ENCODE assay signal across 1 cellular context in genomic region chr7:28853834-28854749, GRCh38.
TF ChIP-seq lines count a peak whose summit lies in the region.

No MANE protein-coding gene starts in this region.

TF ChIP-seq in GM12878, 131 proteins besides CTCF, POLR2A, EP300 and RAD21 (continued from another document and continues in another):
- TF ChIP-seq ZNF592 (IDR thresholded peaks at IDR 0.05), result no peak
- TF ChIP-seq NRF1 (conservative IDR thresholded peaks at IDR 0.05; ENCODE audit: low read depth, low read length), result no peak
- no peak for TF ChIP-seq TAF1 (IDR thresholded peaks at IDR 0.05; ENCODE audit: borderline replicate concordance, low read depth, low read length)
- no peak for TF ChIP-seq ZNF274 (IDR thresholded peaks at IDR 0.05; ENCODE audit: insufficient read depth, insufficient read length)
- no peak for TF ChIP-seq ZNF24 (IDR thresholded peaks at IDR 0.05)
- no peak for TF ChIP-seq NBN (IDR thresholded peaks at IDR 0.05)
- TF ChIP-seq BMI1 (IDR thresholded peaks at IDR 0.05; ENCODE audit: borderline replicate concordance), result 0 out of 2 replicates have a peak, but pooled peaks have one; percentile 8
- TF ChIP-seq HDAC6 (IDR thresholded peaks at IDR 0.05; ENCODE audit: unreplicated experiment), result no peak
- peak; percentile 76; the same call in 1 of the 2 replicates for TF ChIP-seq TCF12 (IDR thresholded peaks at IDR 0.05; ENCODE audit: low read depth, low read length)
- no peak for TF ChIP-seq FOXK2 (IDR thresholded peaks at IDR 0.05)
- TF ChIP-seq MAX (IDR thresholded peaks at IDR 0.05; ENCODE audit: low read depth, low read length), result no peak
- TF ChIP-seq NR2C2 (IDR thresholded peaks at IDR 0.05; ENCODE audit: borderline replicate concordance, control insufficient read depth, insufficient read length, low read depth), result no peak
- 0 out of 2 replicates have a peak, but pooled peaks have one; percentile 11 for TF ChIP-seq BACH1 (IDR thresholded peaks at IDR 0.05; ENCODE audit: borderline replicate concordance)
- TF ChIP-seq RUNX3 (IDR thresholded peaks at IDR 0.05; ENCODE audit: low read length), result 0 out of 2 replicates have a peak, but pooled peaks have one; percentile 2
- TF ChIP-seq SMC3 (IDR thresholded peaks at IDR 0.05; ENCODE audit: borderline replicate concordance, low read length), result peak; percentile 96
- peak; percentile 83 for TF ChIP-seq SMARCA5 (IDR thresholded peaks at IDR 0.05)
- no peak for TF ChIP-seq ZNF217 (IDR thresholded peaks at IDR 0.05)
- no peak for TF ChIP-seq SKIL (IDR thresholded peaks at IDR 0.05; ENCODE audit: low read depth, poor library complexity, severe bottlenecking)
- TF ChIP-seq IKZF2 (IDR thresholded peaks at IDR 0.05), result peak; percentile 42 to 44; a peak in 3 of 4 replicates
- TF ChIP-seq IRF3 (IDR thresholded peaks at IDR 0.05), result no peak
- no peak for TF ChIP-seq CBX3 (IDR thresholded peaks at IDR 0.05; ENCODE audit: borderline replicate concordance, low read depth)
- no peak for TF ChIP-seq JUNB (IDR thresholded peaks at IDR 0.05)
- no peak for TF ChIP-seq ATF2 (IDR thresholded peaks at IDR 0.05; ENCODE audit: low read length)
- no peak for TF ChIP-seq SMAD1 (IDR thresholded peaks at IDR 0.05; ENCODE audit: low read depth, partially characterized antibody)
- TF ChIP-seq SREBF2 (IDR thresholded peaks at IDR 0.05; ENCODE audit: low read length), result no peak
- TF ChIP-seq ZBTB11 (CRISPR knock-in tag; IDR thresholded peaks at IDR 0.05), result no peak
- no peak for TF ChIP-seq ZBTB33 (IDR thresholded peaks at IDR 0.05)
- no peak for TF ChIP-seq SPI1 (IDR thresholded peaks at IDR 0.05; ENCODE audit: borderline replicate concordance, insufficient read depth, low read depth, low read length)
- TF ChIP-seq RCOR1 (conservative IDR thresholded peaks at IDR 0.05; ENCODE audit: low read depth, low read length), result no peak
- no peak for TF ChIP-seq EGR1 (IDR thresholded peaks at IDR 0.05; ENCODE audit: borderline replicate concordance in 1 of 2, low read depth in 2 of 2, low read length in 2 of 2)
- no peak for TF ChIP-seq SMAD5 (IDR thresholded peaks at IDR 0.05; ENCODE audit: low read depth)
- TF ChIP-seq IRF5 (IDR thresholded peaks at IDR 0.05; ENCODE audit: borderline replicate concordance), result no peak
- peak; percentile 49; the same call in 1 of the 2 replicates for TF ChIP-seq IRF4 (IDR thresholded peaks at IDR 0.05; ENCODE audit: low read depth, low read length)
- no peak for TF ChIP-seq ASH2L (IDR thresholded peaks at IDR 0.05; ENCODE audit: borderline replicate concordance, low read depth)
- 0 out of 2 replicates have a peak, but pooled peaks have one; percentile 36 for TF ChIP-seq NR2F1 (conservative IDR thresholded peaks at IDR 0.05)
- no peak for TF ChIP-seq NR2C1 (IDR thresholded peaks at IDR 0.05)
- no peak for TF ChIP-seq GABPA (IDR thresholded peaks at IDR 0.05; ENCODE audit: low read depth)
- TF ChIP-seq DPF2 (IDR thresholded peaks at IDR 0.05), result peak; percentile 47; the same call in 1 of the 2 replicates
- TF ChIP-seq POU2F2 (IDR thresholded peaks at IDR 0.05; ENCODE audit: borderline replicate concordance, low read depth, low read length), result no peak
- TF ChIP-seq SP1 (IDR thresholded peaks at IDR 0.05; ENCODE audit: low read depth, low read length), result no peak
- 0 out of 2 replicates have a peak, but pooled peaks have one; percentile 17 for TF ChIP-seq RFX5 (IDR thresholded peaks at IDR 0.05; ENCODE audit: low read depth, low read length)
- peak; percentile 33 for TF ChIP-seq MEF2B (IDR thresholded peaks at IDR 0.05; ENCODE audit: partially characterized antibody, poor library complexity, severe bottlenecking)
- TF ChIP-seq CEBPB (IDR thresholded peaks at IDR 0.05; ENCODE audit: borderline replicate concordance in 1 of 2, low read depth in 2 of 2, low read length in 2 of 2), result no peak
- peak; percentile 71; the same call in 1 of the 2 replicates for TF ChIP-seq LARP7 (IDR thresholded peaks at IDR 0.05)
- peak; percentile 58 for TF ChIP-seq EED (IDR thresholded peaks at IDR 0.05; ENCODE audit: low read depth)
- no peak for TF ChIP-seq ZSCAN29 (IDR thresholded peaks at IDR 0.05)
- no peak for TF ChIP-seq MLLT1 (IDR thresholded peaks at IDR 0.05)
- TF ChIP-seq YBX1 (IDR thresholded peaks at IDR 0.05), result no peak
- peak; percentile 76 to 93; a peak in 3 of 4 replicates for TF ChIP-seq BHLHE40 (IDR thresholded peaks at IDR 0.05; ENCODE audit: borderline replicate concordance in 1 of 2, low read depth in 2 of 2, low read length in 1 of 2)
- peak; percentile 74; the same call in 1 of the 2 replicates for TF ChIP-seq MXI1 (IDR thresholded peaks at IDR 0.05; ENCODE audit: low read depth, low read length)
- peak; percentile 10; the same call in 1 of the 2 replicates for TF ChIP-seq ZNF384 (IDR thresholded peaks at IDR 0.05; ENCODE audit: borderline replicate concordance, low read depth, low read length)
- TF ChIP-seq ATF7 (IDR thresholded peaks at IDR 0.05; ENCODE audit: low read depth), result no peak
- no peak for TF ChIP-seq FOXM1 (IDR thresholded peaks at IDR 0.05; ENCODE audit: low read depth, low read length)
